In the genomic region with DNA sequence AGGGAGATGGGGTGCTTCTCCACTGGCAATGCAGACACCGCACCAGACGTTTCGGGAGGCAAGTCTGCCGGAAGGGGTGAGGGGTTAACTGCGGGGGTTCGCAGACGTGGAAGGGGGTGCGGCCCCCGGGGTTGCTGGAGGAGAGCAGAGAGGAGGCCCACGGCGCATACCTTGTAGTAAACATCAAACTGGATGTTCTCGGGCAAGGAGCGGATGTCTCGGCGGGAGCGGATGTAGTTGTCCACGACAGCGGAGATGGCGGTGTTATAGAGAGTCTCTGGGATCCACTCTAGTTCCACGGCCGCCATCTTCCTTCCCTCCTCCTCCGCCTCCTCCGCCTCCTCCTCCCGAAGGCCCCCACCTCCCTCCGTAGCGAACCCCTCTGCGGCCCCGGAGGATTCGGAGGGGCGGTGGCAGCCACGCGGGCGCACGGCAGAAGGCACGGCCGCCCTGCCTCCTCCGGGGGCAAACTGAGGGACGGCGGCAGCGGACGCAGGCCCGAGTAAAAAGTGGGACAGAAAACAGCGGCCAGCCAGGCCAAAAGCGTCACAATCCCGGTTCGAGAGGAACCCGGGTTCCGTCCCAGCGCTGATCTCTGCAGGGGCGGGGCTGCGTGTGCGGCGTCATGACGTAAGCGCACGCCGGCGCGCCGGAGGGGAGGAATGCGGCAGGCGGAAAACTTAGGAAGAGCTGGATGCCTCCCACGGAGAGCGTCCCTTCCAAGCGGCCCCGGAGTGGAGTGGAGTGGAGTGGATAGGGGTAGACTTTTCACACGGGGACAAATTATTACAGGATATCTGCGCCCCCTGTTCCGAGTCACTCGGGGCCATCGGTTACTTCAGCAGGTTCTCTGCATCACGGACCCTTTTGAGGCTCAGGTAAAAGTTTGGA, we compare ENCODE assay signal across 8 cellular contexts. TPM values are rescaled to one million over a fixed set of nuclear protein-coding genes. Genes with fewer than 3 reads are reported as not detected.
A peak's percentile ranks its signal among the peaks of the same experiment; 100 is the strongest.
DNase-seq lines count a peak whose midpoint lies in the region; ATAC-seq and TF ChIP-seq lines count a peak whose summit lies in the region.

Gene APPBP2, minus strand, starts transcription at position 619 of the 891 bp plus-strand sequence. Its CDS starts 311 bp downstream, at position 308.

- H3K27ac Mint-ChIP-seq in activated B cell treated with CpG ODN at 0.5 μM for 24 hours, result peak within 1 kb of the TSS; percentile 93
- H3K27ac Mint-ChIP-seq in immature natural killer cell, result peak within 1 kb of the TSS; percentile 97 to 99 (median 98)

- BruUV-seq in A673 (replicated peaks; lab: Mats Ljungman, UMichigan), result no TSS peak

- DNase-seq in A673 (ENCODE audit: low spot score), result peak; percentile 93
- peak; percentile 90 for DNase-seq in NCI-H2196 (lab: John Stamatoyannopoulos, UW; ENCODE audit: unreplicated experiment)
- DNase-seq in activated B cell treated with CpG ODN at 0.5 μM for 24 hours, result peak; percentile 76
- peak; percentile 88 to 93 for DNase-seq in cardiac fibroblast (ENCODE audit: low read depth in 2 of 2)
- DNase-seq in immature natural killer cell, result peak; percentile 72 to 74 (median 73)
- peak; percentile 94 for DNase-seq in spleen

- no peak for TF ChIP-seq CTCF in A673 (conservative IDR thresholded peaks at IDR 0.05; ENCODE audit: low read depth, low read length)
- TF ChIP-seq CTCF in activated B cell treated with CpG ODN at 0.5 μM for 24 hours (IDR thresholded peaks at IDR 0.05), result no peak
- no peak for TF ChIP-seq CTCF in cardiac fibroblast (IDR thresholded peaks at IDR 0.05; ENCODE audit: low read depth, low read length)
- no peak for TF ChIP-seq CTCF in spleen (IDR thresholded peaks at IDR 0.05 in 8 of 11, conservative IDR thresholded peaks at IDR 0.05 in 3 of 11)

- 0 to 1% (median 0%) methylated on average over 49 to 71 of the region's 72 CpGs for WGBS in spleen, 5 donors

- H3K36me3 Mint-ChIP-seq in activated B cell treated with CpG ODN at 0.5 μM for 24 hours (ENCODE audit: low read depth) (peaks cover 17% of the 10 kb centered on the region), immature natural killer cell (peaks cover 0 to 2% (median 0%) of the 10 kb centered on the region in 3 donors)

- H3K9me3 Mint-ChIP-seq in activated B cell treated with CpG ODN at 0.5 μM for 24 hours, result no peaks in the 10 kb centered on the region
- no peaks in the 10 kb centered on the region for H3K9me3 Mint-ChIP-seq in immature natural killer cell

- H3K27me3 Mint-ChIP-seq in activated B cell treated with CpG ODN at 0.5 μM for 24 hours (no peaks in the 10 kb centered on the region), immature natural killer cell (ENCODE audit: low read depth in 3 of 3) (no peaks in the 10 kb centered on the region)

- H3K27ac ChIP-seq in A673 (ENCODE audit: low read depth, low read length, poor library complexity, severe bottlenecking), result peak within 1 kb of the TSS; percentile 99
- peak within 1 kb of the TSS; percentile 96 to 100 (median 100) for H3K27ac ChIP-seq in spleen

- CTCF ChIA-PET in A673 (lab: Charles Lee), result no interaction called here
- CTCF ChIA-PET in activated B cell treated with CpG ODN at 0.5 μM for 24 hours (lab: Charles Lee), result no interaction called here

- H3K4me1 Mint-ChIP-seq in activated B cell treated with CpG ODN at 0.5 μM for 24 hours (peaks cover 42% of the 10 kb centered on the region), immature natural killer cell (peaks cover 53 to 57% of the 10 kb centered on the region in 2 donors)

- no peaks in the 10 kb centered on the region for H3K36me3 ChIP-seq in A673 (ENCODE audit: insufficient read depth, low read length, poor library complexity, severe bottlenecking)
- peaks cover 0 to 5% (median under 1%) of the 10 kb centered on the region in 6 donors for H3K36me3 ChIP-seq in spleen

- H3K4me1 ChIP-seq in A673 (ENCODE audit: insufficient read depth, low read length, poor library complexity, severe bottlenecking) (peaks cover 6% of the 10 kb centered on the region), spleen (peaks cover 24 to 57% (median 52%) of the 10 kb centered on the region in 6 donors)

- ATAC-seq in GM18868 (IDR thresholded peaks at IDR 0.05; ENCODE audit: unreplicated experiment) (peak; percentile 89), HG03103 (IDR thresholded peaks at IDR 0.05; ENCODE audit: low read depth, unreplicated experiment) (peak; percentile 76), activated B cell treated with CpG ODN at 0.5 μM for 24 hours (ENCODE audit: low read depth) (peak; percentile 84)

- POLR2A ChIA-PET in A673 (lab: Charles Lee; ENCODE audit: low non-redundant PET) (interaction anchor here (0.6 kb wide), 1 partner anchor 150 kb away, joined by 3 read pairs; no protein-coding TSS in a partner anchor), activated B cell treated with CpG ODN at 0.5 μM for 24 hours (lab: Charles Lee) (interaction anchor here (0.5 to 0.6 kb wide), 2 partner anchors 151 to 198 kb away, joined by 3 read pairs; no protein-coding TSS in a partner anchor)

- H3K4me3 ChIP-seq in A673 (ENCODE audit: low read depth, low read length, poor library complexity, severe bottlenecking), result peak within 1 kb of the TSS; percentile 91
- peak within 1 kb of the TSS; percentile 98 to 99 for H3K4me3 ChIP-seq in cardiac fibroblast (replicated peaks in 1 of 2; ENCODE audit: low read depth in 2 of 2, low read length in 2 of 2)
- peak within 1 kb of the TSS; percentile 71 to 96 (median 87) for H3K4me3 ChIP-seq in spleen

- H3K4me3 Mint-ChIP-seq in activated B cell treated with CpG ODN at 0.5 μM for 24 hours (peak within 1 kb of the TSS; percentile 96), immature natural killer cell (peak within 1 kb of the TSS; percentile 97 to 100 (median 99))

- intact Hi-C loops in A673 (cut with micrococcal nuclease; ENCODE audit: unreplicated experiment), result no loop called here
- intact Hi-C loops in activated B cell treated with CpG ODN at 0.5 μM for 24 hours (cut with micrococcal nuclease), result loop anchor here (1.0 to 10.0 kb wide), 4 partner anchors 74 to 439 kb away; partner anchors contain the start of genes PPM1D and USP32
- intact Hi-C loops in spleen (cut with DNase I; ENCODE audit: low total_unique reads), result no loop called here

- H3K9me3 ChIP-seq in A673 (ENCODE audit: low read depth, low read length, poor library complexity, severe bottlenecking) (no peaks in the 10 kb centered on the region), spleen (no peaks in the 10 kb centered on the region)

- TF ChIP-seq POLR2A in spleen (IDR thresholded peaks at IDR 0.05), result peak in 1 of 3 donors; percentile 55

- H3K27me3 ChIP-seq in A673 (replicated peaks; ENCODE audit: insufficient read depth, low read depth, low read length, poor library complexity), result no peaks in the 10 kb centered on the region
- H3K27me3 ChIP-seq in spleen (replicated peaks in 1 of 7), result no peaks in the 10 kb centered on the region

RNA-seq across cellular contexts. Expression of gene APPBP2, which starts in this region (rescaled TPM):
- total RNA-seq in A673 (2021), result 44.9 and 47.6 TPM in 2 replicates
- total RNA-seq in activated B cell treated with CpG ODN at 0.5 μM for 24 hours, result 25.5 and 29.9 TPM in 2 replicates
- 10 to 100 TPM in 2 of 3 donors, 1 to 10 TPM in 1; 9.4 to 25.5 (median 16.3) TPM for polyA plus RNA-seq in immature natural killer cell
- total RNA-seq in spleen, result 10 to 100 TPM; 28.4 to 49.8 (median 41.4) TPM
- polyA plus RNA-seq in spleen, result 1 to 10 TPM; 4.1 to 7.1 (median 5.2) TPM

Comparison
In these comparisons a context has a peak if more than half of its experiments do, and no peak if none do; other contexts are left out.
1. Peak in every context shown above with its lines: DNase-seq, ATAC-seq, H3K4me3 ChIP-seq and H3K27ac ChIP-seq.